In genomic region chr2:166376488-166376828, GRCh38 we compare ENCODE assay signal across 9 cellular contexts. TPM values are rescaled to one million over a fixed set of nuclear protein-coding genes. Genes with fewer than 3 reads are reported as not detected.
DNase-seq lines count a peak whose midpoint lies in the region; ATAC-seq, FAIRE-seq and TF ChIP-seq lines count a peak whose summit lies in the region.
"Had no signal": no experiment of that assay in that cellular context is flagged by ENCODE, and none has a peak within 500 bp of the region (broad histone marks: within the 10 kb centered on the region; RNA-seq: fewer than 3 reads in every experiment).

No MANE protein-coding gene starts in this region.

- peaks cover 31% of the 10 kb centered on the region for H3K4me1 ChIP-seq in GM23338 (ENCODE audit: insufficient read depth)
- H3K4me1 ChIP-seq in right cardiac atrium (ENCODE audit: control insufficient read depth, insufficient read depth, low read length) = no peaks in the 10 kb centered on the region
- H3K4me1 ChIP-seq in gastrocnemius medialis = peaks cover 7 to 16% of the 10 kb centered on the region in 2 donors

- WGBS in right cardiac atrium = 11% methylated on average over 11 of the region's 11 CpGs

- peaks cover 3% of the 10 kb centered on the region for H3K27me3 Mint-ChIP-seq in GM23338 (ENCODE audit: insufficient read depth, low read depth, poor library complexity)

- H3K9me3 ChIP-seq in WERI-Rb-1 (ENCODE audit: severe bottlenecking) = no peaks in the 10 kb centered on the region
- no peaks in the 10 kb centered on the region for H3K9me3 ChIP-seq in right cardiac atrium (ENCODE audit: control insufficient read depth, low read length)
- H3K9me3 ChIP-seq in gastrocnemius medialis = no peaks in the 10 kb centered on the region

- no peak for FAIRE-seq in HTR-8/SVneo (lab: Jason Lieb, UNC)

- H3K4me2 ChIP-seq in GM23338 = peak overlapping the region; percentile 72

- peaks cover 38% of the 10 kb centered on the region for H3K4me1 Mint-ChIP-seq in GM23338

- H3K9me3 Mint-ChIP-seq in GM23338 = no peaks in the 10 kb centered on the region

- TF ChIP-seq CTCF in GM23338 (conservative IDR thresholded peaks at IDR 0.05; ENCODE audit: low read depth in 2 of 2) = no peak
- TF ChIP-seq CTCF in WERI-Rb-1 (IDR thresholded peaks at IDR 0.05; ENCODE audit: low read depth, low read length) = no peak
- no peak for TF ChIP-seq CTCF in gastrocnemius medialis (IDR thresholded peaks at IDR 0.05 in 4 of 5, conservative IDR thresholded peaks at IDR 0.05 in 1 of 5)

- H3K27ac ChIP-seq in GM23338 (ENCODE audit: low read depth) (peak overlapping the region; percentile 56), WERI-Rb-1 (peak overlapping the region; percentile 19; the same call in 1 of the 2 replicates), right cardiac atrium (ENCODE audit: low read length) (no peak overlapping the region), gastrocnemius medialis (peak overlapping the region in 1 of 4 donors; percentile 6)

- H3K27ac Mint-ChIP-seq in GM23338 = 0 out of 2 replicates have a peak overlapping the region, but pooled peaks have one; percentile 87

- H3K27me3 ChIP-seq in GM23338 (ENCODE audit: insufficient read depth) = no peaks in the 10 kb centered on the region
- no peaks in the 10 kb centered on the region for H3K27me3 ChIP-seq in WERI-Rb-1 (ENCODE audit: insufficient read depth, low read depth, severe bottlenecking)
- no peaks in the 10 kb centered on the region for H3K27me3 ChIP-seq in right cardiac atrium (ENCODE audit: control insufficient read depth, insufficient read depth)
- H3K27me3 ChIP-seq in gastrocnemius medialis = no peaks in the 10 kb centered on the region

- in situ Hi-C loops in gastrocnemius medialis (cut with MboI; ENCODE audit: low sequenced_read_pairs in 4 of 4) = no loop called here

- peak overlapping the region; percentile 89 for H3K4me3 Mint-ChIP-seq in GM23338

- H3K36me3 ChIP-seq in GM23338 (ENCODE audit: insufficient read depth) (no peaks in the 10 kb centered on the region), WERI-Rb-1 (no peaks in the 10 kb centered on the region), gastrocnemius medialis (no peaks in the 10 kb centered on the region)

- H3K79me2 ChIP-seq in GM23338 (replicated peaks; ENCODE audit: insufficient read depth) = no peaks in the 10 kb centered on the region

- peak overlapping the region; percentile 94 for H2AFZ ChIP-seq in GM23338

- peak overlapping the region; percentile 88 for H3K4me3 ChIP-seq in GM23338
- peak overlapping the region; percentile 85 for H3K4me3 ChIP-seq in WERI-Rb-1 (ENCODE audit: low read depth, low read length)
- peak overlapping the region; percentile 53 for H3K4me3 ChIP-seq in right cardiac atrium (ENCODE audit: low read length)
- H3K4me3 ChIP-seq in gastrocnemius medialis = peak overlapping the region; percentile 58 to 68 (median 60)

- H3K9me2 ChIP-seq in GM23338 (ENCODE audit: insufficient read depth) = no peaks in the 10 kb centered on the region

- intact Hi-C loops in right cardiac atrium (cut with DNase I) = no loop called here
- intact Hi-C loops in gastrocnemius medialis (cut with DNase I; ENCODE audit: low total_unique reads) = no loop called here

- ATAC-seq in GM23338 = no peak
- ATAC-seq in right cardiac atrium = no peak
- no peak for ATAC-seq in gastrocnemius medialis
- ATAC-seq in HG02623 (IDR thresholded peaks at IDR 0.05; ENCODE audit: unreplicated experiment) = no peak
- no peak for ATAC-seq in HG02981 (IDR thresholded peaks at IDR 0.05; ENCODE audit: unreplicated experiment)

- DNase-seq in GM23338 (ENCODE audit: low spot score) (no peak), WERI-Rb-1 (no peak), right cardiac atrium (no peak), gastrocnemius medialis (no peak), HTR-8/SVneo (ENCODE audit: insufficient read length, low spot score) (no peak), medulla oblongata (ENCODE audit: extremely low spot score) (no peak)
- DNase-seq: effector CD8-positive, alpha-beta T cell had no signal

- TF ChIP-seq POLR2A in gastrocnemius medialis (IDR thresholded peaks at IDR 0.05) = no peak

- no peaks in the 10 kb centered on the region for H4K20me1 ChIP-seq in GM23338 (replicated peaks; ENCODE audit: insufficient read depth)

- H3K36me3 Mint-ChIP-seq in GM23338 (ENCODE audit: low read depth) = no peaks in the 10 kb centered on the region

- H3F3A ChIP-seq in GM23338 (replicated peaks; ENCODE audit: low read depth) = no peaks in the 10 kb centered on the region

TF ChIP-seq in GM23338, 12 proteins besides CTCF, POLR2A, EP300 and RAD21 (continues in another document):
- no peak for TF ChIP-seq JUNB (IDR thresholded peaks at IDR 0.05; ENCODE audit: unreplicated experiment)
- TF ChIP-seq NANOG (IDR thresholded peaks at IDR 0.05; ENCODE audit: borderline replicate concordance) = no peak
- no peak for TF ChIP-seq REST (IDR thresholded peaks at IDR 0.05; ENCODE audit: unreplicated experiment)
- no peak for TF ChIP-seq ZNF114 (CRISPR knock-in tag; IDR thresholded peaks at IDR 0.05)
- TF ChIP-seq EZH2 (IDR thresholded peaks at IDR 0.05; ENCODE audit: low read depth, unreplicated experiment) = no peak
- TF ChIP-seq STAT1 (IDR thresholded peaks at IDR 0.05; ENCODE audit: unreplicated experiment) = no peak
- TF ChIP-seq ETS1 (IDR thresholded peaks at IDR 0.05) = no peak
- TF ChIP-seq ZNF331 (CRISPR knock-in tag; IDR thresholded peaks at IDR 0.05; ENCODE audit: low read depth) = no peak
- TF ChIP-seq EZH2phosphoT487 (IDR thresholded peaks at IDR 0.05; ENCODE audit: unreplicated experiment) = no peak

RNA-seq across cellular contexts. Expression of gene SCN9A, which starts 0.7 kb away (rescaled TPM):
- total RNA-seq in GM23338 (2014; rRNA removed; shearing (Covaris generic)) = 8.8 and 10.5 TPM in 2 replicates
- polyA plus RNA-seq in GM23338 (2016; fragmentation: Nextera tagmentation; extraction: Ambion mirVana) = 8.1 and 9.5 TPM in 2 replicates
- total RNA-seq in right cardiac atrium = 1 to 10 TPM in 3 of 4 donors, under 1 TPM in 1; 0.71 to 1.5 (median 1.2) TPM
- 0.43 TPM for polyA plus RNA-seq in right cardiac atrium
- total RNA-seq in gastrocnemius medialis = 1 to 10 TPM in 1 of 4 donors, under 1 TPM in 3; 0.10 to 1.1 (median 0.49) TPM
